16 cellular contexts compared by ENCODE assay signal in the genomic region with DNA sequence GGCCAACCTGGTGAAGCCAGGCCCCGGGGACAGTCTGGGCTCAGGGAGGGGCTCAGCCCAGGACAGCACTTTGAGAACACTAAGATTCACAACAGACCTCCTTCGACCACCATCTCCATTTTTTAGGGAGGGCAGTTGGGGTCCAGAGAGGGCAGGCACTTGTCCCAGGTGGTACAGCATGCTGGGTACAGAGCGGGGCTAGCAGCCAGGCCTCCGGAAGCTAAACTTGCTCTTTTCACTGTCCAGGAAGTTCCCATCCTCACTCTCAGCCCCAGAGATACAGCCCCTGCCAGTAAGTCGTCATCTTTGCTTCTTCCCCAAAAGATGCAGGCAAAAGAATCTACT. TPM values are rescaled to one million over a fixed set of nuclear protein-coding genes. Genes with fewer than 3 reads are reported as not detected.
A peak's percentile ranks its signal among the peaks of the same experiment; 100 is the strongest.
DNase-seq lines count a peak whose midpoint lies in the region; ATAC-seq and TF ChIP-seq lines count a peak whose summit lies in the region.
"Had no signal": no experiment of that assay in that cellular context is flagged by ENCODE, and none has a peak within 500 bp of the region (broad histone marks: within the 10 kb centered on the region; RNA-seq: fewer than 3 reads in every experiment).

No MANE protein-coding gene starts in this region.

- peak overlapping the region; percentile 34 for H3K9ac ChIP-seq in neuronal stem cell (ENCODE audit: low read depth, low read length, poor library complexity)

- TF ChIP-seq EP300 in transverse colon (IDR thresholded peaks at IDR 0.05; ENCODE audit: low read depth): no peak

- no peaks in the 10 kb centered on the region for H3K79me1 ChIP-seq in neuronal stem cell (ENCODE audit: low read depth, low read length)

- H4K8ac ChIP-seq in neuronal stem cell (ENCODE audit: low read depth, low read length): no peak overlapping the region

- no peak for TF ChIP-seq CTCF in ascending aorta (IDR thresholded peaks at IDR 0.05)
- TF ChIP-seq CTCF in right atrium auricular region (IDR thresholded peaks at IDR 0.05): no peak
- TF ChIP-seq CTCF in transverse colon (IDR thresholded peaks at IDR 0.05): no peak

- H4K91ac ChIP-seq in neuronal stem cell (ENCODE audit: low read depth, low read length, poor library complexity): no peak overlapping the region

- no peak for ATAC-seq in HG03135 (IDR thresholded peaks at IDR 0.05; ENCODE audit: unreplicated experiment)
- ATAC-seq: naive thymus-derived CD8-positive, alpha-beta T cell had no signal

- peak overlapping the region; percentile 89 for H2BK12ac ChIP-seq in neuronal stem cell (ENCODE audit: low read length)

- peak in 1 of 2 donors; percentile 53 for DNase-seq in ascending aorta (ENCODE audit: low spot score in 2 of 2)
- no peak for DNase-seq in right atrium auricular region (ENCODE audit: low spot score)
- no peak for DNase-seq in neuronal stem cell (ENCODE audit: low spot score)
- no peak for DNase-seq in transverse colon
- DNase-seq in hippocampal formation (lab: John Stamatoyannopoulos, UW): no peak
- no peak for DNase-seq in activated gamma-delta T cell (lab: John Stamatoyannopoulos, UW)
- DNase-seq: Calu3; effector CD8-positive, alpha-beta T cell; MV-4-11; NCI-H446 treated with DMSO at 0.1 percent for 48 hours; stimulated activated CD4-positive, alpha-beta T cell treated with anti-CD3 and anti-CD28 coated beads, Interleukin-1b, Interleukin-23, amount 100 ng/mL, for 48 hours; stimulated activated naive CD4-positive, alpha-beta T cell; T-helper 9 cell had no signal

- in situ Hi-C loops in transverse colon (cut with MboI; ENCODE audit: low pct_ligation_motif_present in 1 of 4, low pct_unique_long_range_greater_than_20kb in 1 of 4, low sequenced_read_pairs in 3 of 4): no loop called here

- no peaks in the 10 kb centered on the region for H3K36me3 ChIP-seq in ascending aorta
- no peaks in the 10 kb centered on the region for H3K36me3 ChIP-seq in right atrium auricular region
- H3K36me3 ChIP-seq in neuronal stem cell (replicated peaks in 1 of 2; ENCODE audit: control insufficient read depth in 2 of 2, insufficient read depth in 2 of 2, low read length in 2 of 2): no peaks in the 10 kb centered on the region
- no peaks in the 10 kb centered on the region for H3K36me3 ChIP-seq in transverse colon

- peak overlapping the region; percentile 38 for H2AK5ac ChIP-seq in neuronal stem cell (ENCODE audit: low read depth, low read length)

- H3K27ac ChIP-seq in ascending aorta (peak overlapping the region; percentile 38 to 52), right atrium auricular region (peak overlapping the region; percentile 74 to 87), neuronal stem cell (replicated peaks; ENCODE audit: low read length) (no peak overlapping the region), transverse colon (peak overlapping the region; percentile 64 to 82 (median 76))

- no peaks in the 10 kb centered on the region for H3K9me3 ChIP-seq in ascending aorta
- H3K9me3 ChIP-seq in right atrium auricular region: no peaks in the 10 kb centered on the region
- no peaks in the 10 kb centered on the region for H3K9me3 ChIP-seq in neuronal stem cell (replicated peaks in 1 of 2; ENCODE audit: control insufficient read depth in 2 of 2, insufficient read depth in 1 of 2, low read depth in 1 of 2, low read length in 2 of 2)
- no peaks in the 10 kb centered on the region for H3K9me3 ChIP-seq in transverse colon

- no peak for TF ChIP-seq POLR2A in transverse colon (IDR thresholded peaks at IDR 0.05)

- peak overlapping the region; percentile 59 for H2BK15ac ChIP-seq in neuronal stem cell (ENCODE audit: low read length)

- no peak overlapping the region for H2BK5ac ChIP-seq in neuronal stem cell (ENCODE audit: low read length)

- peak overlapping the region; percentile 73 for H3K18ac ChIP-seq in neuronal stem cell (ENCODE audit: low read length)

- H3K23ac ChIP-seq in neuronal stem cell (ENCODE audit: low read depth, low read length, poor library complexity): no peak overlapping the region

- no peak overlapping the region for H2BK120ac ChIP-seq in neuronal stem cell (ENCODE audit: low read depth, low read length)

- H3K4me1 ChIP-seq in ascending aorta (no peaks in the 10 kb centered on the region), right atrium auricular region (peaks cover 0 to 38% of the 10 kb centered on the region in 2 donors), neuronal stem cell (ENCODE audit: control insufficient read depth in 2 of 2, insufficient read depth in 1 of 2, low read depth in 1 of 2, low read length in 2 of 2) (peaks cover 11 to 16% of the 10 kb centered on the region in 2 donors), transverse colon (peaks cover 0 to 19% (median 2%) of the 10 kb centered on the region in 4 donors)

- H3K4me3 ChIP-seq in ascending aorta: no peak overlapping the region
- no peak overlapping the region for H3K4me3 ChIP-seq in right atrium auricular region
- H3K4me3 ChIP-seq in neuronal stem cell (ENCODE audit: low read length in 2 of 2): no peak overlapping the region
- no peak overlapping the region for H3K4me3 ChIP-seq in transverse colon

- H2AFZ ChIP-seq in neuronal stem cell (ENCODE audit: low read length): peak overlapping the region; percentile 76

- no peak overlapping the region for H3K4me2 ChIP-seq in neuronal stem cell (ENCODE audit: insufficient read depth, low read length, poor library complexity, severe bottlenecking)

- no peaks in the 10 kb centered on the region for H3K27me3 ChIP-seq in ascending aorta
- no peaks in the 10 kb centered on the region for H3K27me3 ChIP-seq in right atrium auricular region
- H3K27me3 ChIP-seq in neuronal stem cell (ENCODE audit: control insufficient read depth in 3 of 3, insufficient read depth in 3 of 3, low read depth in 1 of 3, low read length in 3 of 3): peaks cover 0 to 23% (median 0%) of the 10 kb centered on the region in 3 experiments
- H3K27me3 ChIP-seq in transverse colon: peaks cover 29% of the 10 kb centered on the region

- no peak overlapping the region for H3K4ac ChIP-seq in neuronal stem cell (ENCODE audit: low read length)

- intact Hi-C loops in ascending aorta (cut with DNase I): no loop called here
- intact Hi-C loops in transverse colon (cut with DNase I; ENCODE audit: low total_unique reads): no loop called here

- no CpG with 5 or more reads among the region's 5 CpGs for WGBS in neuronal stem cell (ENCODE audit: extremely low coverage in 2 of 2, insufficient read length in 2 of 2, insufficient replicate concordance in 1 of 2), 2 donors
- WGBS in transverse colon (ENCODE audit: low coverage in 1 of 2), 2 donors: 65% methylated on average over 5 of the region's 5 CpGs; no CpG with 5 or more reads in 1 of the 2 donors

- peak overlapping the region; percentile 12 for H3K14ac ChIP-seq in neuronal stem cell (ENCODE audit: low read length)

RNA-seq across cellular contexts. Expression of a gene that starts 6.6 kb away (rescaled TPM):
- total RNA-seq in ascending aorta (23.2 TPM), right atrium auricular region (10 to 100 TPM in 1 of 2 donors, 1 to 10 TPM in 1; 4.3 to 16.8 TPM), transverse colon (1 to 10 TPM; 1.2 to 7.6 (median 5.9) TPM)
- polyA plus RNA-seq in neuronal stem cell (2013, experiment 1 of 2): 2.4 TPM
- polyA plus RNA-seq in neuronal stem cell (2013, experiment 2 of 2): 3.5 TPM
- total RNA-seq: activated CD8-positive, alpha-beta memory T cell treated with anti-CD3 and anti-CD28 coated beads for 36 hours had no signal
- polyA plus RNA-seq: naive thymus-derived CD8-positive, alpha-beta T cell had no signal

RNA-seq across cellular contexts. Expression of a gene that starts 26.2 kb away (rescaled TPM):
- 30.9 TPM for total RNA-seq in ascending aorta
- 1 to 10 TPM; 1.3 to 4.7 TPM for total RNA-seq in right atrium auricular region
- polyA plus RNA-seq in neuronal stem cell (2013, experiment 1 of 2): 0.11 TPM
- polyA plus RNA-seq in neuronal stem cell (2013, experiment 2 of 2): 0.10 TPM
- 1 to 10 TPM in 3 of 4 donors, under 1 TPM in 1; 0.40 to 3.7 (median 2.6) TPM for total RNA-seq in transverse colon
- total RNA-seq: activated CD8-positive, alpha-beta memory T cell treated with anti-CD3 and anti-CD28 coated beads for 36 hours had no signal

RNA-seq across cellular contexts. Expression of a gene that starts 32.6 kb away (rescaled TPM):
- total RNA-seq in ascending aorta (191 TPM), right atrium auricular region (10 to 100 TPM; 48.7 to 93.0 TPM), transverse colon (10 to 100 TPM; 19.5 to 96.9 (median 31.6) TPM)
- 25.1 TPM for polyA plus RNA-seq in neuronal stem cell (2013, experiment 1 of 2)
- 25.6 TPM for polyA plus RNA-seq in neuronal stem cell (2013, experiment 2 of 2)

RNA-seq across cellular contexts. Expression of a gene that starts 43.4 kb away (rescaled TPM):
- total RNA-seq in ascending aorta (2,353 TPM), right atrium auricular region (1,000 to 10,000 TPM; 2,265 to 2,787 TPM), transverse colon (1,000 to 10,000 TPM; 2,288 to 6,007 (median 4,694) TPM)
- 1,611 TPM for polyA plus RNA-seq in neuronal stem cell (2013, experiment 1 of 2)
- polyA plus RNA-seq in neuronal stem cell (2013, experiment 2 of 2): 1,599 TPM
